8 cellular contexts compared by ENCODE assay signal in the genomic region with DNA sequence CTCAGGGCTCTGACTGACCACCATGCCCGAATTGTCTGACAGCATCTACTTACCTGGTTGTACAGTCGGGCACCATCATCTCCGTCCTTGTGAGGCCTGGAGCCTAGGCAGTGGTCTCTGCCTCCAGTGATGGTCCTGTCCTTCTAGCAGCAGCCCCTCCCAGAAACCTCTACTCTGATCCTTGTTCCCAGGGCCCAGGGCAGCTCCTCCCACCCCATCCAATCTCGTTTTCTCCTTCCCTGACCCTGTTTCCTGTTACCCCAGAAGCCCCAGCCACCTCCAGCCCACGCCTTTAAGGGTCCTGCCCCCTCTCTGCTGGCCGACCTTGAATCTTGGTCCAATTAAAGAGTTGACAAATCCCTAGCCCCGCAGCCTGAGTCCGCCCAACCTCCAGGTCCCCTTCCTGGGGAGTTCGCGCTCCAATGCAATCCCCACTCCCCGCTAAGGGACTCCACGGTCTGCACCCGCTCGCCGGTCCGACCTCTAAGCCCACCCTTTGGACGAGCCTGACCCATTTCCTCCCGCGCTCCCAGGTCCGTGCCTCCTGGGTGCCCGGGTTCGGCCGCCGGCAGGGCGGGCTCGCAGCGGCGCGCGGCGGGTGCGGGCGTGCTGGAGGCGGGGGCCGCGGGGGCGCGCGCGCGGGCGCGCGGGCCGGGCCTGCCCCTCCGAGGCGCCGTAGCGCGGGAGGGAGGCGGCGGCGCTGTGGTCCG. TPM values are rescaled to one million over a fixed set of nuclear protein-coding genes. Genes with fewer than 3 reads are reported as not detected.
DNase-seq lines count a peak whose midpoint lies in the region; ATAC-seq and TF ChIP-seq lines count a peak whose summit lies in the region.

B4GALT2 (plus strand) TSS at position 660 of the 710 bp plus-strand sequence. CDS start 1,951 bp downstream, outside the sequence.

- ATAC-seq in left ventricle myocardium superior (peak; percentile 3), HG03565 (IDR thresholded peaks at IDR 0.05; ENCODE audit: unreplicated experiment) (no peak), HG03095 (IDR thresholded peaks at IDR 0.05; ENCODE audit: unreplicated experiment) (no peak)

- H3K4me3 ChIP-seq in ACC112 (ENCODE audit: low read depth, low read length): peak within 1 kb of the TSS; percentile 83
- no peak within 1 kb of the TSS for H3K4me3 ChIP-seq in OCI-LY7 (ENCODE audit: low read depth, low read length, poor library complexity, severe bottlenecking)

- 0 out of 2 replicates have a peak, but pooled peaks cover 9% of the 10 kb centered on the region for H4K20me1 ChIP-seq in OCI-LY7 (ENCODE audit: insufficient read depth, low read length)

- POLR2A ChIA-PET in OCI-LY7 (lab: Charles Lee): no interaction called here

- DNase-seq in OCI-LY7 (ENCODE audit: low spot score) (no peak), amniotic epithelial cell (ENCODE audit: low read depth) (peak; percentile 8), left ventricle myocardium superior (peak; percentile 76), progenitor cell of endocrine pancreas (ENCODE audit: low spot score, unreplicated experiment) (peak; percentile 34)

- BruUV-seq in OCI-LY7 (replicated peaks; lab: Mats Ljungman, UMichigan): no TSS peak

- H3K4me2 ChIP-seq in OCI-LY7 (ENCODE audit: low read length): peak within 1 kb of the TSS; percentile 36; the same call in 1 of the 2 replicates

- intact Hi-C loops in OCI-LY7 (cut with micrococcal nuclease; ENCODE audit: unreplicated experiment): no loop called here
- intact Hi-C loops in left ventricle myocardium superior (cut with micrococcal nuclease): no loop called here

- peaks cover 18% of the 10 kb centered on the region for H3K36me3 Mint-ChIP-seq in progenitor cell of endocrine pancreas (ENCODE audit: insufficient read depth)

- H3K9me3 Mint-ChIP-seq in progenitor cell of endocrine pancreas (ENCODE audit: low read depth): no peaks in the 10 kb centered on the region

- no peaks in the 10 kb centered on the region for H3K9me3 ChIP-seq in OCI-LY7 (ENCODE audit: low read length)

- H3K27me3 Mint-ChIP-seq in progenitor cell of endocrine pancreas: no peaks in the 10 kb centered on the region

- peak; percentile 24 for TF ChIP-seq POLR2A in GM18526 (IDR thresholded peaks at IDR 0.05; ENCODE audit: extremely low read depth, insufficient read length)

- CTCF ChIA-PET in OCI-LY7 (lab: Charles Lee; ENCODE audit: unreplicated experiment): no interaction called here

- peak within 1 kb of the TSS; percentile 22 for H2AFZ ChIP-seq in ACC112 (ENCODE audit: low read length, unreplicated experiment)
- no peak within 1 kb of the TSS for H2AFZ ChIP-seq in OCI-LY7 (ENCODE audit: low read length)

- H3K4me1 Mint-ChIP-seq in progenitor cell of endocrine pancreas (ENCODE audit: low read depth): peaks cover 36% of the 10 kb centered on the region

- H3K27ac ChIP-seq in ACC112 (ENCODE audit: low read depth, low read length) (peak within 1 kb of the TSS; percentile 47), OCI-LY7 (ENCODE audit: low read depth, low read length, poor library complexity, severe bottlenecking) (no peak within 1 kb of the TSS)

- H3K36me3 ChIP-seq in ACC112 (ENCODE audit: insufficient read depth, low read length): peaks cover 11% of the 10 kb centered on the region; the same call in 1 of the 2 replicates
- peaks cover 32% of the 10 kb centered on the region for H3K36me3 ChIP-seq in OCI-LY7 (ENCODE audit: insufficient read depth, low read length)

- peak within 1 kb of the TSS; percentile 90 for H3K4me3 Mint-ChIP-seq in progenitor cell of endocrine pancreas (ENCODE audit: low read depth)

- TF ChIP-seq CTCF in OCI-LY7 (conservative IDR thresholded peaks at IDR 0.05; ENCODE audit: low read length) (no peak), progenitor cell of endocrine pancreas (IDR thresholded peaks at IDR 0.05; ENCODE audit: unreplicated experiment) (no peak)

- peaks cover 64% of the 10 kb centered on the region for H3K79me2 ChIP-seq in ACC112 (ENCODE audit: control insufficient read depth, insufficient read depth, low read length, unreplicated experiment)
- H3K79me2 ChIP-seq in OCI-LY7 (ENCODE audit: insufficient read depth, low read depth, low read length): no peaks in the 10 kb centered on the region; the same call in 1 of the 2 replicates

- H3K27me3 ChIP-seq in ACC112 (ENCODE audit: insufficient read depth, low read length): no peaks in the 10 kb centered on the region

- no peaks in the 10 kb centered on the region for H3K9me2 ChIP-seq in OCI-LY7 (ENCODE audit: insufficient read depth, low read length)

- H3K27ac Mint-ChIP-seq in progenitor cell of endocrine pancreas: peak within 1 kb of the TSS; percentile 86

- H3K4me1 ChIP-seq in ACC112 (ENCODE audit: control insufficient read depth, insufficient read depth, low read length, unreplicated experiment) (peaks cover 38% of the 10 kb centered on the region), OCI-LY7 (ENCODE audit: insufficient read depth, low read length, poor library complexity, severe bottlenecking) (peaks cover 17% of the 10 kb centered on the region)

RNA-seq across cellular contexts. Expression of gene B4GALT2, which starts in this region (rescaled TPM):
- total RNA-seq in OCI-LY7 (2014; rRNA removed; shearing (Covaris generic)): 1.4 and 1.9 TPM in 2 replicates
- total RNA-seq in OCI-LY7 (2022) (0.57 and 0.65 TPM in 2 replicates), left ventricle myocardium superior (35.6 TPM), progenitor cell of endocrine pancreas (61.7 and 63.1 TPM in 2 replicates)

Comparison
In these comparisons a context has a peak if more than half of its experiments do, and no peak if none do; other contexts are left out.
1. RNA of gene B4GALT2 (total RNA-seq): 61.7 to 63.1 TPM in progenitor cell of endocrine pancreas and 35.6 TPM in left ventricle myocardium superior (single experiment); 0.57 to 1.9 TPM in OCI-LY7; every median in the first group is over 10 times any median in the second.